Comparison of ENCODE assay signal across 8 cellular contexts in the genomic region with DNA sequence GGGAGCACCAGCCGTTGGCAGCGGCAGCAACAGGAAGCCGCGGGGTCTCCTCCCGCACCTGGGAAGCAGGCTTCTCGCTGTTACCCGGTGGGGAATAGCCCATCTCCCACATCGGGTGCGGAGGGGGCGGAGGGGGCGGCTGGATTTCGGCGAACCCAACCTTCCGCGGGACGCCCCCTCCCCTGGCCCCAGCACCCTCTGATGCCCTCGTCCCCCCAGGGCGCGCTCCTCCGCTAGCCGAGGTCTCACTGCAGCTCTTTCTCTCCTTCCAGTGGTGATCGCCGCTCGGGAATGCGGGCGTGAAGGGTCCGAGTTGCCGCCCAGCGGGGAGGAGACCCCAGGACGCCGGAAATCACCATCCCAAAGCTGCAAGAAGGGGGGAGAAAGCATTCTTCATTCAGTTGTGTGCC. TPM values are rescaled to one million over a fixed set of nuclear protein-coding genes. Genes with fewer than 3 reads are reported as not detected.
DNase-seq lines count a peak whose midpoint lies in the region; ATAC-seq and TF ChIP-seq lines count a peak whose summit lies in the region.

No MANE protein-coding gene starts in this region.

- H3K4me3 ChIP-seq in astrocyte of the cerebellum (ENCODE audit: low read depth, low read length) (peak overlapping the region; percentile 74), kidney epithelial cell (ENCODE audit: low read depth, low read length) (peak overlapping the region; percentile 83), stomach (peak overlapping the region; percentile 73 to 81 (median 77))

- no peak for TF ChIP-seq CTCF in astrocyte of the cerebellum (IDR thresholded peaks at IDR 0.05; ENCODE audit: low read depth, low read length, missing control alignments)
- no peak for TF ChIP-seq CTCF in kidney epithelial cell (IDR thresholded peaks at IDR 0.05; ENCODE audit: insufficient read depth, low read length, poor library complexity, severe bottlenecking)
- TF ChIP-seq CTCF in stomach (IDR thresholded peaks at IDR 0.05), result no peak

- no peak for TF ChIP-seq POLR2A in stomach (IDR thresholded peaks at IDR 0.05)

- H3K9me3 ChIP-seq in stomach, result peaks cover 0 to 2% (median 1%) of the 10 kb centered on the region in 4 donors

- WGBS in stomach, 5 donors, result 0 to 1% (median 1%) methylated on average over 23 to 31 of the region's 31 CpGs

- intact Hi-C loops in stomach (cut with DNase I; ENCODE audit: low total_unique reads), result no loop called here

- H3K27me3 ChIP-seq in kidney epithelial cell (ENCODE audit: control insufficient read depth, insufficient read depth, low read length) (no peaks in the 10 kb centered on the region), stomach (peaks cover 0 to 24% (median 0%) of the 10 kb centered on the region in 3 donors)

- peak overlapping the region; percentile 96 to 100 (median 99) for H3K27ac ChIP-seq in stomach

- TF ChIP-seq EP300 in stomach (IDR thresholded peaks at IDR 0.05), result no peak

- DNase-seq in GM03348 (ENCODE audit: low spot score), result peak; percentile 36
- peak; percentile 34 for DNase-seq in HT1080 (ENCODE audit: low read depth)
- no peak for DNase-seq in astrocyte of the cerebellum (ENCODE audit: low read depth)
- no peak for DNase-seq in kidney epithelial cell (ENCODE audit: low read depth)
- peak; percentile 26 for DNase-seq in stomach
- DNase-seq in NCI-H2171 treated with DMSO at 0.1 percent for 48 hours (lab: John Stamatoyannopoulos, UW), result no peak

- H3K36me3 ChIP-seq in kidney epithelial cell (ENCODE audit: control insufficient read depth, insufficient read depth, low read length) (no peaks in the 10 kb centered on the region), stomach (no peaks in the 10 kb centered on the region)

- no peak for ATAC-seq in HG02970 (IDR thresholded peaks at IDR 0.05; ENCODE audit: low FRiP score, unreplicated experiment)
- no peak for ATAC-seq in HG02981 (IDR thresholded peaks at IDR 0.05; ENCODE audit: unreplicated experiment)

- in situ Hi-C loops in astrocyte of the cerebellum (cut with HindIII; ENCODE audit: low sequenced_read_pairs), result loop anchor here (5.0 kb wide), 1 partner anchor 85 kb away; no protein-coding TSS in a partner anchor

- H3K4me1 ChIP-seq in stomach, result peaks cover 0 to 45% (median 40%) of the 10 kb centered on the region in 4 donors

RNA-seq across cellular contexts. Expression of gene SAMD4A, which starts 0.3 kb away (rescaled TPM):
- total RNA-seq in HT1080 (2014; rRNA removed; shearing (Covaris generic)), result 10.0 and 16.3 TPM in 2 replicates
- 8.8 and 10.6 TPM in 2 replicates for polyA plus RNA-seq in HT1080 (2015; cell fraction: cytosol; rRNA removed)
- polyA plus RNA-seq in HT1080 (2015; cell fraction: nucleus; rRNA removed), result 29.2 and 29.6 TPM in 2 replicates
- total RNA-seq in kidney epithelial cell (14.5 and 20.5 TPM in 2 replicates), stomach (10 to 100 TPM; 11.6 to 67.4 (median 19.8) TPM)
- 10 to 100 TPM in 1 of 3 donors, 1 to 10 TPM in 2; 2.5 to 12.1 (median 5.3) TPM for polyA plus RNA-seq in stomach

RNA-seq across cellular contexts. Expression of gene CGRRF1, which starts 57.5 kb away (rescaled TPM):
- total RNA-seq in HT1080 (2014; rRNA removed; shearing (Covaris generic)), result 6.3 and 8.5 TPM in 2 replicates
- 8.3 and 8.9 TPM in 2 replicates for polyA plus RNA-seq in HT1080 (2015; cell fraction: cytosol; rRNA removed)
- polyA plus RNA-seq in HT1080 (2015; cell fraction: nucleus; rRNA removed), result 7.8 and 8.3 TPM in 2 replicates
- 13.4 and 15.4 TPM in 2 replicates for total RNA-seq in kidney epithelial cell
- total RNA-seq in stomach, result 10 to 100 TPM in 4 of 5 donors, 1 to 10 TPM in 1; 8.0 to 30.9 (median 19.1) TPM
- polyA plus RNA-seq in stomach, result 10 to 100 TPM; 11.0 to 13.6 (median 11.0) TPM

Comparison
In these comparisons a context has a peak if more than half of its experiments do, and no peak if none do; other contexts are left out.
1. DNase-seq: peak in GM03348 (single experiment), HT1080 (single experiment) and stomach (single experiment); none in astrocyte of the cerebellum (single experiment), kidney epithelial cell (single experiment) and NCI-H2171 treated with DMSO at 0.1 percent for 48 hours (single experiment).
2. Peak in every context shown above with its lines, with median percentiles within 50 percentile points of each other: H3K4me3 ChIP-seq.